Comparison of ENCODE assay signal across 1 cellular context in the genomic region with DNA sequence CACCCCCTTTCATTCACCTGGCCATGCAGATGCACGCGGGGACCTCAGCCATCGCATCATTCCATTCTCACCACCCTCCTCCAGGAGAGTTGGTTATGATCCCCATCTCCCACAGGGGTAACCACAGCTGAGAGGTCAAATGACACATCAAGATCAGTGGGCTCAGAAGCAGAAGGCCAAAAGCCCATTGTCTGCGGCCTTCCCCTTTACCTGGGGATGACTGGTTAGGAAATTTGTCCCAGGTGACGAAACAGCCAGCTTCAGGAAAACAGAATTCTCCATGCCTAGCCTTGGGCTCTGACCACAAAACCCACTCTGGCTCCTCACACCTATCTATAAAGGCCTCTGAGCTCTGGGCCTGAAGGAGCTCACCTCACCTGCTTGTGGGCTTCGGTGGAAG.
TF ChIP-seq lines count a peak whose summit lies in the region.

No MANE protein-coding gene starts in this region.

TF ChIP-seq in IMR-90, 13 proteins besides CTCF, POLR2A, EP300 and RAD21:
- TF ChIP-seq USF2 (IDR thresholded peaks at IDR 0.05; ENCODE audit: low read depth, low read length) (no peak), MXI1 (IDR thresholded peaks at IDR 0.05; ENCODE audit: borderline replicate concordance, low read depth, low read length) (no peak), RFX5 (IDR thresholded peaks at IDR 0.05; ENCODE audit: low read depth, low read length) (no peak), MAFK (IDR thresholded peaks at IDR 0.05; ENCODE audit: low read depth, low read length) (no peak), RCOR1 (IDR thresholded peaks at IDR 0.05; ENCODE audit: insufficient replicate concordance, low read length) (no peak), MAZ (IDR thresholded peaks at IDR 0.05; ENCODE audit: borderline replicate concordance, low read depth, low read length) (no peak), CHD1 (IDR thresholded peaks at IDR 0.05; ENCODE audit: low read depth, low read length) (no peak), CEBPB (IDR thresholded peaks at IDR 0.05; ENCODE audit: low read depth, low read length) (no peak), NFE2L2 (IDR thresholded peaks at IDR 0.05; ENCODE audit: low read depth, low read length) (no peak), BHLHE40 (IDR thresholded peaks at IDR 0.05; ENCODE audit: low read depth, low read length) (no peak), FOS (IDR thresholded peaks at IDR 0.05; ENCODE audit: low read depth, low read length) (no peak), SMC3 (IDR thresholded peaks at IDR 0.05; ENCODE audit: low read depth, low read length) (no peak)
- TF ChIP-seq, protein P1, sequence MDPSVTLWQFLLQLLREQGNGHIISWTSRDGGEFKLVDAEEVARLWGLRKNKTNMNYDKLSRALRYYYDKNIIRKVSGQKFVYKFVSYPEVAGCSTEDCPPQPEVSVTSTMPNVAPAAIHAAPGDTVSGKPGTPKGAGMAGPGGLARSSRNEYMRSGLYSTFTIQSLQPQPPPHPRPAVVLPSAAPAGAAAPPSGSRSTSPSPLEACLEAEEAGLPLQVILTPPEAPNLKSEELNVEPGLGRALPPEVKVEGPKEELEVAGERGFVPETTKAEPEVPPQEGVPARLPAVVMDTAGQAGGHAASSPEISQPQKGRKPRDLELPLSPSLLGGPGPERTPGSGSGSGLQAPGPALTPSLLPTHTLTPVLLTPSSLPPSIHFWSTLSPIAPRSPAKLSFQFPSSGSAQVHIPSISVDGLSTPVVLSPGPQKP (IDR thresholded peaks at IDR 0.05; ENCODE audit: borderline replicate concordance, low read depth, low read length), result no peak
